Comparison of ENCODE assay signal across 8 cellular contexts in genomic region chr2:219498280-219499057, GRCh38. TPM values are rescaled to one million over a fixed set of nuclear protein-coding genes. Genes with fewer than 3 reads are reported as not detected.
DNase-seq lines count a peak whose midpoint lies in the region; ATAC-seq and FAIRE-seq lines count a peak whose summit lies in the region.

GMPPA (plus strand) TSS chr2:219498891; CDS start chr2:219499976, 1,085 bp downstream.

- peak; percentile 93 for DNase-seq in DMS79 (lab: John Stamatoyannopoulos, UW)
- DNase-seq in RCC 7860 (ENCODE audit: low spot score): peak; percentile 97
- DNase-seq in activated T-cell treated with anti-CD3 and anti-CD28 coated beads, Interleukin-2, amount 50 U/mL, for 72 hours: peak; percentile 92 to 95
- peak; percentile 81 for DNase-seq in stimulated activated CD8-positive, alpha-beta memory T cell treated with anti-CD3 and anti-CD28 coated beads, Interleukin-7, amount 100 ng/mL, for 24 hours (ENCODE audit: low read depth)

- H3K9me3 Mint-ChIP-seq in activated T-cell treated with anti-CD3 and anti-CD28 coated beads, Interleukin-2, amount 50 U/mL, for 72 hours: no peaks in the 10 kb centered on the region

- H3K9ac ChIP-seq in muscle layer of colon (ENCODE audit: low read length): peak within 1 kb of the TSS; percentile 89

- H3K36me3 ChIP-seq in KOPT-K1 (ENCODE audit: insufficient read depth, low read length): 0 out of 2 replicates have a peak, but pooled peaks cover 1% of the 10 kb centered on the region
- H3K36me3 ChIP-seq in muscle layer of colon (ENCODE audit: insufficient read depth, low read length): peaks cover 13% of the 10 kb centered on the region

- ATAC-seq in GM21786 (IDR thresholded peaks at IDR 0.05; ENCODE audit: unreplicated experiment) (peak; percentile 95), esophagus mucosa (peak; percentile 92)
- peak; percentile 91 to 92 for ATAC-seq in activated T-cell treated with anti-CD3 and anti-CD28 coated beads, Interleukin-2, amount 50 U/mL, for 72 hours (replicated peaks in 1 of 2)

- H3K4me1 ChIP-seq in muscle layer of colon (ENCODE audit: insufficient read depth, low read length): peaks cover 39% of the 10 kb centered on the region

- H3K36me3 Mint-ChIP-seq in activated T-cell treated with anti-CD3 and anti-CD28 coated beads, Interleukin-2, amount 50 U/mL, for 72 hours (ENCODE audit: insufficient read depth in 2 of 2): peaks cover 2 to 5% of the 10 kb centered on the region in 2 donors

- peaks cover 44% of the 10 kb centered on the region for H3K27me3 Mint-ChIP-seq in activated T-cell treated with anti-CD3 and anti-CD28 coated beads, Interleukin-2, amount 50 U/mL, for 72 hours (ENCODE audit: low read depth)

- H3K4me3 Mint-ChIP-seq in activated T-cell treated with anti-CD3 and anti-CD28 coated beads, Interleukin-2, amount 50 U/mL, for 72 hours: peak within 1 kb of the TSS; percentile 95 to 98

- FAIRE-seq in RCC 7860 (lab: Jason Lieb, UNC): peak; percentile 94

- H3K27ac Mint-ChIP-seq in activated T-cell treated with anti-CD3 and anti-CD28 coated beads, Interleukin-2, amount 50 U/mL, for 72 hours: peak within 1 kb of the TSS; percentile 87

- H3K27ac ChIP-seq in KOPT-K1 (ENCODE audit: low read depth, low read length, poor library complexity, severe bottlenecking) (peak within 1 kb of the TSS; percentile 62), muscle layer of colon (ENCODE audit: low read depth, low read length) (peak within 1 kb of the TSS; percentile 95)

- peaks cover 37% of the 10 kb centered on the region for H3K4me1 Mint-ChIP-seq in activated T-cell treated with anti-CD3 and anti-CD28 coated beads, Interleukin-2, amount 50 U/mL, for 72 hours (ENCODE audit: low read depth)

- H3K9me3 ChIP-seq in KOPT-K1 (ENCODE audit: insufficient read depth, low read length, poor library complexity, severe bottlenecking): no peaks in the 10 kb centered on the region
- no peaks in the 10 kb centered on the region for H3K9me3 ChIP-seq in muscle layer of colon (ENCODE audit: low read length)

- H3K4me3 ChIP-seq in muscle layer of colon (ENCODE audit: low read depth in 1 of 2, low read length in 2 of 2): peak within 1 kb of the TSS; percentile 56 to 83

- H3K27me3 ChIP-seq in muscle layer of colon (ENCODE audit: control insufficient read depth in 1 of 2, insufficient read depth in 2 of 2, low read length in 2 of 2): no peaks in the 10 kb centered on the region

RNA-seq across cellular contexts. Expression of gene GMPPA, which starts in this region (rescaled TPM):
- 10 to 100 TPM; 39.4 to 47.3 TPM for total RNA-seq in activated T-cell treated with anti-CD3 and anti-CD28 coated beads, Interleukin-2, amount 50 U/mL, for 72 hours
- total RNA-seq in esophagus mucosa: 19.9 TPM

Comparison
In these comparisons a context has a peak if more than half of its experiments do, and no peak if none do; other contexts are left out.
1. Peak in every context shown above with its lines: DNase-seq, ATAC-seq, H3K4me3 ChIP-seq and H3K27ac ChIP-seq.